In genomic region chr3:72316501-72317279, GRCh38 we compare ENCODE assay signal across 10 cellular contexts.
"Had no signal": no experiment of that assay in that cellular context is flagged by ENCODE, and none has a peak within 500 bp of the region (broad histone marks: within the 10 kb centered on the region; RNA-seq: fewer than 3 reads in every experiment).

No MANE protein-coding gene starts in this region.

- H3K4me1 ChIP-seq: breast epithelium, foreskin keratinocyte had no signal

- H3K27ac ChIP-seq: breast epithelium, foreskin keratinocyte, left lung had no signal

- H3K36me3 ChIP-seq: breast epithelium, left lung, right atrium auricular region had no signal

- DNase-seq: activated T-cell treated with anti-CD3 and anti-CD28 coated beads, Interleukin-2, amount 50 U/mL, for 1 hour; foreskin keratinocyte; left lung; mesenchymal stem cell; stimulated activated naive CD4-positive, alpha-beta T cell treated with Interleukin-2 at 50 U/mL for 16 hours had no signal

- H3K4me3 ChIP-seq: breast epithelium, left lung, right atrium auricular region, smooth muscle cell had no signal

- H3K27me3 ChIP-seq: breast epithelium, left lung, right atrium auricular region had no signal

- H3K27ac Mint-ChIP-seq: activated naive CD8-positive, alpha-beta T cell had no signal

- H3K27me3 Mint-ChIP-seq: activated naive CD8-positive, alpha-beta T cell had no signal

- H3K9me3 ChIP-seq: breast epithelium, left lung, right atrium auricular region had no signal

- H3K36me3 Mint-ChIP-seq: activated naive CD8-positive, alpha-beta T cell had no signal

- H3K4me2 ChIP-seq: smooth muscle cell had no signal

- H3K4me3 Mint-ChIP-seq: activated naive CD8-positive, alpha-beta T cell had no signal

- ATAC-seq: activated CD4-positive, CD25-positive, alpha-beta regulatory T cell treated with anti-CD3 and anti-CD28 coated beads, Interleukin-2, amount 50 U/mL, for 24 hours; foreskin keratinocyte had no signal
